ENCODE assay signal across 8 cellular contexts in genomic region chr15:41971893-41972340, GRCh38. TPM values are rescaled to one million over a fixed set of nuclear protein-coding genes. Genes with fewer than 3 reads are reported as not detected.
DNase-seq lines count a peak whose midpoint lies in the region; ATAC-seq, FAIRE-seq and TF ChIP-seq lines count a peak whose summit lies in the region.

No MANE protein-coding gene starts in this region.

- no peak for TF ChIP-seq EP300 in neural cell (conservative IDR thresholded peaks at IDR 0.05; ENCODE audit: poor library complexity, severe bottlenecking)

- no peaks in the 10 kb centered on the region for H3K79me2 ChIP-seq in neural cell (replicated peaks; ENCODE audit: insufficient read depth, low read length)

- H3K9me3 ChIP-seq in Peyer's patch (no peaks in the 10 kb centered on the region), neural cell (ENCODE audit: low read length) (no peaks in the 10 kb centered on the region)

- no peak for TF ChIP-seq CTCF in Peyer's patch (IDR thresholded peaks at IDR 0.05)
- TF ChIP-seq CTCF in epithelial cell of proximal tubule (conservative IDR thresholded peaks at IDR 0.05; ENCODE audit: low read depth, low read length): no peak
- no peak for TF ChIP-seq CTCF in neural cell (IDR thresholded peaks at IDR 0.05; ENCODE audit: poor library complexity, severe bottlenecking)

- H2AFZ ChIP-seq in neural cell (ENCODE audit: low read depth, low read length): no peak overlapping the region

- H3K4me3 ChIP-seq in Peyer's patch (peak overlapping the region; percentile 90 to 96 (median 95)), epithelial cell of proximal tubule (ENCODE audit: low read depth, low read length) (peak overlapping the region; percentile 84), neural cell (ENCODE audit: low read length) (peak overlapping the region; percentile 90)

- no peak for FAIRE-seq in RCC 7860 (lab: Jason Lieb, UNC)

- H3K36me3 ChIP-seq in Peyer's patch (no peaks in the 10 kb centered on the region), neural cell (ENCODE audit: insufficient read depth, low read length) (no peaks in the 10 kb centered on the region)

- no peak overlapping the region for H3K4me2 ChIP-seq in neural cell (ENCODE audit: low read length)

- H3K27me3 ChIP-seq in Peyer's patch (no peaks in the 10 kb centered on the region), neural cell (ENCODE audit: insufficient read depth, low read depth, low read length) (peaks cover 26% of the 10 kb centered on the region)

- no peak for TF ChIP-seq POLR2A in Peyer's patch (IDR thresholded peaks at IDR 0.05)

- peaks cover 10% of the 10 kb centered on the region for H3K36me3 Mint-ChIP-seq in T-helper 1 cell treated with Interleukin-12 subunit alpha and Interleukin-12 subunit beta and Interleukin-4 antibody, amounts not matched to agents 30 μg/mL and 1 μg/mL, for 36 hours (ENCODE audit: low read depth)

- DNase-seq in T-helper 1 cell: no peak
- peak in 1 of 3 donors; percentile 35 for DNase-seq in Peyer's patch
- no peak for DNase-seq in epithelial cell of proximal tubule (ENCODE audit: low read depth)
- no peak for DNase-seq in epidermal melanocyte (ENCODE audit: insufficient read length, low spot score)
- no peak for DNase-seq in RCC 7860 (ENCODE audit: low spot score)

- H3K4me3 Mint-ChIP-seq in T-helper 1 cell treated with Interleukin-12 subunit alpha and Interleukin-12 subunit beta and Interleukin-4 antibody, amounts not matched to agents 30 μg/mL and 1 μg/mL, for 36 hours: peak overlapping the region; percentile 88

- peaks cover 49% of the 10 kb centered on the region for H3K4me1 Mint-ChIP-seq in T-helper 1 cell treated with Interleukin-12 subunit alpha and Interleukin-12 subunit beta and Interleukin-4 antibody, amounts not matched to agents 30 μg/mL and 1 μg/mL, for 36 hours (ENCODE audit: low read depth)

- H3K27ac ChIP-seq in Peyer's patch (peak overlapping the region; percentile 88 to 97 (median 94)), neural cell (ENCODE audit: low read length) (no peak overlapping the region)

- H4K20me1 ChIP-seq in neural cell (ENCODE audit: insufficient read depth): no peaks in the 10 kb centered on the region

- no peak for TF ChIP-seq RAD21 in neural cell (conservative IDR thresholded peaks at IDR 0.05)

- H3K4me1 ChIP-seq in Peyer's patch: peaks cover 0 to 24% (median 3%) of the 10 kb centered on the region in 4 donors

- peak overlapping the region; percentile 59 for H3K9ac ChIP-seq in neural cell (ENCODE audit: low read length)

- no peaks in the 10 kb centered on the region for H3K9me2 ChIP-seq in neural cell (ENCODE audit: insufficient read depth, low read length)

- H3K27ac Mint-ChIP-seq in T-helper 1 cell treated with Interleukin-12 subunit alpha and Interleukin-12 subunit beta and Interleukin-4 antibody, amounts not matched to agents 30 μg/mL and 1 μg/mL, for 36 hours: peak overlapping the region; percentile 87

- peaks cover 11% of the 10 kb centered on the region for H3K27me3 Mint-ChIP-seq in T-helper 1 cell treated with Interleukin-12 subunit alpha and Interleukin-12 subunit beta and Interleukin-4 antibody, amounts not matched to agents 30 μg/mL and 1 μg/mL, for 36 hours (ENCODE audit: low read depth)

- ATAC-seq in HG02571 (IDR thresholded peaks at IDR 0.05; ENCODE audit: unreplicated experiment): peak; percentile 32

- no peaks in the 10 kb centered on the region for H3K9me3 Mint-ChIP-seq in T-helper 1 cell treated with Interleukin-12 subunit alpha and Interleukin-12 subunit beta and Interleukin-4 antibody, amounts not matched to agents 30 μg/mL and 1 μg/mL, for 36 hours

- no peaks in the 10 kb centered on the region for H3F3A ChIP-seq in neural cell (ENCODE audit: insufficient read depth, low read length, poor library complexity, severe bottlenecking)

TF ChIP-seq in neural cell, 6 proteins besides CTCF, POLR2A, EP300 and RAD21:
- TF ChIP-seq POLR2AphosphoS5 (IDR thresholded peaks at IDR 0.05): no peak
- TF ChIP-seq SMC3 (conservative IDR thresholded peaks at IDR 0.05; ENCODE audit: poor library complexity): no peak
- TF ChIP-seq EZH2 (IDR thresholded peaks at IDR 0.05; ENCODE audit: borderline replicate concordance, insufficient read depth, low read length, poor library complexity, severe bottlenecking): no peak
- TF ChIP-seq TAF1 (IDR thresholded peaks at IDR 0.05; ENCODE audit: low read depth): no peak
- TF ChIP-seq MXI1 (conservative IDR thresholded peaks at IDR 0.05; ENCODE audit: poor library complexity, severe bottlenecking): no peak
- TF ChIP-seq REST (IDR thresholded peaks at IDR 0.05; ENCODE audit: borderline replicate concordance): no peak

RNA-seq across cellular contexts. Expression of gene EHD4, which starts 0.4 kb away (rescaled TPM):
- total RNA-seq in Peyer's patch: 10 to 100 TPM; 23.1 to 53.9 (median 34.9) TPM
- total RNA-seq in epithelial cell of proximal tubule: 30.2 and 44.7 TPM in 2 replicates
- polyA plus RNA-seq in neural cell: 0.09 and 0.34 TPM in 2 replicates
- 0.58 and 0.73 TPM in 2 replicates for polyA minus RNA-seq in neural cell

RNA-seq across cellular contexts. Expression of gene PLA2G4E, which starts 48.9 kb away (rescaled TPM):
- total RNA-seq in Peyer's patch (1 to 10 TPM in 1 of 4 donors, not detected in 3; 1.5 TPM), epithelial cell of proximal tubule (not detected in 2 replicates)
- polyA plus RNA-seq in neural cell: not detected in 2 replicates
- not detected in 2 replicates for polyA minus RNA-seq in neural cell
